28 cellular contexts compared by ENCODE assay signal in the genomic region with DNA sequence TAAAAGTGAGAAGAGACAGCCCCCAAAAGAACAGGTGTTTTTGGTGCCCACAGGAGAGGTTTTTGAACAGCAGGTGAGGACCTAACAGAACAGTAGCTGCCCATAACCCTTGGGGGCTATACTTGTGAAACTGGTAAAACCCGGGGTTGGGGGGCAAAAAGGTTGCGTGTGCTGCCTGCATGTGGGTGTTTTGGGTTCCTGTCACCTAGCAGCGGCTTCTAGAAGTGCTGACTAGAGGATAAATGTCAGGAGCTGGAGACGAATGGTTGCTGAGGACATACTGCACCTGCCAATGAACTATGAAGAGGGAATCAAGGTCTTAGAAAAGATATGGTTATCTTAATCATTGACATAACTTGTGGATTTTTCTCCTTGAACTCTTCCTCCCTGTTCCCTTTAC.
"Had no signal": no experiment of that assay in that cellular context is flagged by ENCODE, and none has a peak within 500 bp of the region (broad histone marks: within the 10 kb centered on the region; RNA-seq: fewer than 3 reads in every experiment).

No MANE protein-coding gene starts in this region.

- H3K4me3 Mint-ChIP-seq: immature natural killer cell; natural killer cell; nephron progenitor cell; stimulated activated naive CD8-positive, alpha-beta T cell treated with anti-CD3 and anti-CD28 coated beads, Interleukin-15, amount 100 ng/mL, for 72 hours; type B pancreatic cell had no signal

- ATAC-seq: left colon; left lung; lower lobe of right lung; natural killer cell; sciatic nerve; stimulated activated naive CD8-positive, alpha-beta T cell treated with anti-CD3 and anti-CD28 coated beads, Interleukin-15, amount 100 ng/mL, for 72 hours had no signal

- H3K36me3 ChIP-seq: neural progenitor cell, uterus had no signal

- H3K4me3 ChIP-seq: left lung, lower lobe of right lung, neural progenitor cell, right atrium auricular region, skin epidermis, tibial nerve, uterus had no signal

- H3K27me3 ChIP-seq: left lung, neural progenitor cell, neutrophil, right atrium auricular region, tibial nerve, uterus had no signal

- H3K9me3 Mint-ChIP-seq: immature natural killer cell; natural killer cell; nephron progenitor cell; neural progenitor cell; stimulated activated naive CD8-positive, alpha-beta T cell treated with anti-CD3 and anti-CD28 coated beads, Interleukin-15, amount 100 ng/mL, for 72 hours; type B pancreatic cell had no signal

- DNase-seq: hippocampal formation; immature natural killer cell; kidney; left colon; left lung; lower lobe of right lung; mammary epithelial cell; mesenchymal stem cell; natural killer cell; nephron progenitor cell; occipital lobe; stimulated activated CD4-positive, alpha-beta T cell treated with anti-CD3 and anti-CD28 coated beads, Interleukin-12 subunit alpha, Interleukin-12 subunit beta, amount 100 ng/mL, for 4 hours; stimulated activated CD4-positive, alpha-beta T cell treated with anti-CD3 and anti-CD28 coated beads, Interleukin-15, amount 100 ng/mL, for 24 hours; stimulated activated CD4-positive, alpha-beta T cell treated with anti-CD3 and anti-CD28 coated beads, Interleukin-2, amount 100 ng/mL, for 24 hours; stimulated activated CD4-positive, alpha-beta T cell treated with anti-CD3 and anti-CD28 coated beads, Interleukin-4, amount 100 ng/mL, for 1 hour; stimulated activated naive CD4-positive, alpha-beta T cell treated with Interleukin-2 at 50 U/mL for 16 hours; stimulated activated naive CD8-positive, alpha-beta T cell treated with anti-CD3 and anti-CD28 coated beads, Interleukin-15, amount 100 ng/mL, for 72 hours; substantia nigra; uterus had no signal

- H3K27ac ChIP-seq: left lung, lower lobe of right lung, neural progenitor cell, neutrophil, right atrium auricular region, skin epidermis, tibial nerve, uterus had no signal

- FAIRE-seq: islet of Langerhans, kidney had no signal

- H3K4me1 ChIP-seq: left lung, lower lobe of right lung, neural progenitor cell, tibial nerve, uterus had no signal

- H3K9ac ChIP-seq: neural progenitor cell had no signal

- H2AFZ ChIP-seq: neural progenitor cell had no signal

- H3K4me2 ChIP-seq: neural progenitor cell had no signal

- H3K9me3 ChIP-seq: left lung, lower lobe of right lung, neutrophil, right atrium auricular region, tibial nerve, uterus had no signal

- H3K36me3 Mint-ChIP-seq: natural killer cell had no signal

- H3K27ac Mint-ChIP-seq: natural killer cell, nephron progenitor cell, neural progenitor cell, progenitor cell of endocrine pancreas, type B pancreatic cell had no signal

- H3K4me1 Mint-ChIP-seq: immature natural killer cell; natural killer cell; nephron progenitor cell; neural progenitor cell; stimulated activated naive CD8-positive, alpha-beta T cell treated with anti-CD3 and anti-CD28 coated beads, Interleukin-15, amount 100 ng/mL, for 72 hours had no signal
